Comparison of ENCODE assay signal across 8 cellular contexts in genomic region chr15:78437762-78438594, GRCh38.
DNase-seq lines count a peak whose midpoint lies in the region; ATAC-seq lines count a peak whose summit lies in the region.

A gene with protein sequence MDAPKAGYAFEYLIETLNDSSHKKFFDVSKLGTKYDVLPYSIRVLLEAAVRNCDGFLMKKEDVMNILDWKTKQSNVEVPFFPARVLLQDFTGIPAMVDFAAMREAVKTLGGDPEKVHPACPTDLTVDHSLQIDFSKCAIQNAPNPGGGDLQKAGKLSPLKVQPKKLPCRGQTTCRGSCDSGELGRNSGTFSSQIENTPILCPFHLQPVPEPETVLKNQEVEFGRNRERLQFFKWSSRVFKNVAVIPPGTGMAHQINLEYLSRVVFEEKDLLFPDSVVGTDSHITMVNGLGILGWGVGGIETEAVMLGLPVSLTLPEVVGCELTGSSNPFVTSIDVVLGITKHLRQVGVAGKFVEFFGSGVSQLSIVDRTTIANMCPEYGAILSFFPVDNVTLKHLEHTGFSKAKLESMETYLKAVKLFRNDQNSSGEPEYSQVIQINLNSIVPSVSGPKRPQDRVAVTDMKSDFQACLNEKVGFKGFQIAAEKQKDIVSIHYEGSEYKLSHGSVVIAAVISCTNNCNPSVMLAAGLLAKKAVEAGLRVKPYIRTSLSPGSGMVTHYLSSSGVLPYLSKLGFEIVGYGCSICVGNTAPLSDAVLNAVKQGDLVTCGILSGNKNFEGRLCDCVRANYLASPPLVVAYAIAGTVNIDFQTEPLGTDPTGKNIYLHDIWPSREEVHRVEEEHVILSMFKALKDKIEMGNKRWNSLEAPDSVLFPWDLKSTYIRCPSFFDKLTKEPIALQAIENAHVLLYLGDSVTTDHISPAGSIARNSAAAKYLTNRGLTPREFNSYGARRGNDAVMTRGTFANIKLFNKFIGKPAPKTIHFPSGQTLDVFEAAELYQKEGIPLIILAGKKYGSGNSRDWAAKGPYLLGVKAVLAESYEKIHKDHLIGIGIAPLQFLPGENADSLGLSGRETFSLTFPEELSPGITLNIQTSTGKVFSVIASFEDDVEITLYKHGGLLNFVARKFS (plus strand): TSS chr15:78438216. CDS start chr15:78438338, 122 bp downstream.

- ATAC-seq in GM19372 (IDR thresholded peaks at IDR 0.05; ENCODE audit: low read depth, unreplicated experiment), result peak; percentile 84
- peak; percentile 75 for ATAC-seq in HG03558 (IDR thresholded peaks at IDR 0.05; ENCODE audit: extremely low read depth, unreplicated experiment)

- H3K9ac ChIP-seq in BLaER1 treated with 17β-estradiol and CSF1 and Interleukin-3, amounts not matched to agents 10 nM and 100 nM, result peak within 1 kb of the TSS; percentile 97 to 100 (median 100)

- H3K4me1 ChIP-seq in BLaER1 treated with 17β-estradiol and CSF1 and Interleukin-3, amounts not matched to agents 10 nM and 100 nM, result peaks cover 31 to 55% (median 41%) of the 10 kb centered on the region in 10 experiments

- DNase-seq in NCI-H748 treated with DMSO at 0.1 percent for 48 hours (lab: John Stamatoyannopoulos, UW) (peak; percentile 92), dedifferentiated amniotic fluid mesenchymal stem cell (ENCODE audit: extremely low spot score) (peak; percentile 97), left kidney (ENCODE audit: low read depth, low spot score) (peak; percentile 99)
- peak; percentile 92 to 98 for DNase-seq in activated CD4-positive, alpha-beta T cell treated with anti-CD3 and anti-CD28 coated beads, Interleukin-2, amount 50 U/mL, for 24 hours (ENCODE audit: low read depth in 1 of 2, low spot score in 1 of 2)
- DNase-seq in stimulated activated CD4-positive, alpha-beta T cell treated with anti-CD3 and anti-CD28 coated beads, Interleukin-2, amount 100 ng/mL, for 24 hours, result peak; percentile 97

- peak within 1 kb of the TSS; percentile 75 to 94 (median 83) for H3K4me2 ChIP-seq in BLaER1 treated with 17β-estradiol and CSF1 and Interleukin-3, amounts not matched to agents 10 nM and 100 nM

- H3K27ac ChIP-seq in BLaER1 treated with 17β-estradiol and CSF1 and Interleukin-3, amounts not matched to agents 10 nM and 100 nM, result peak within 1 kb of the TSS; percentile 97 to 100 (median 99)

- H3K36me3 ChIP-seq in BLaER1 treated with 17β-estradiol and CSF1 and Interleukin-3, amounts not matched to agents 10 nM and 100 nM, result peaks cover 32 to 37% (median 35%) of the 10 kb centered on the region in 11 experiments

- H4K20me1 ChIP-seq in BLaER1 treated with 17β-estradiol and CSF1 and Interleukin-3, amounts not matched to agents 10 nM and 100 nM, result peaks cover 19 to 40% (median 38%) of the 10 kb centered on the region in 11 experiments; a peak in 21 of 22 replicates

- no peaks in the 10 kb centered on the region for H3K27me3 ChIP-seq in BLaER1 treated with 17β-estradiol and CSF1 and Interleukin-3, amounts not matched to agents 10 nM and 100 nM

- peak within 1 kb of the TSS; percentile 74 to 99 (median 98) for H3K4me3 ChIP-seq in BLaER1 treated with 17β-estradiol and CSF1 and Interleukin-3, amounts not matched to agents 10 nM and 100 nM

- peaks cover 0 to 9% (median 2%) of the 10 kb centered on the region in 11 experiments; a peak in 7 of 22 replicates for H3K9me3 ChIP-seq in BLaER1 treated with 17β-estradiol and CSF1 and Interleukin-3, amounts not matched to agents 10 nM and 100 nM (replicated peaks in 1 of 11)

Comparison
In these comparisons a context has a peak if more than half of its experiments do, and no peak if none do; other contexts are left out.
1. Peak in every context shown above with its lines: DNase-seq, ATAC-seq, H3K4me3 ChIP-seq and H3K27ac ChIP-seq.